Comparison of ENCODE assay signal across 9 cellular contexts in genomic region chr20:45415822-45416637, GRCh38. TPM values are rescaled to one million over a fixed set of nuclear protein-coding genes. Genes with fewer than 3 reads are reported as not detected.
DNase-seq lines count a peak whose midpoint lies in the region; ATAC-seq, FAIRE-seq and TF ChIP-seq lines count a peak whose summit lies in the region.
"Had no signal": no experiment of that assay in that cellular context is flagged by ENCODE, and none has a peak within 500 bp of the region (broad histone marks: within the 10 kb centered on the region; RNA-seq: fewer than 3 reads in every experiment).

Gene PIGT (plus strand): TSS chr20:45416141. CDS start chr20:45416157, 16 bp downstream.

- DNase-seq in BJ (ENCODE audit: low read depth) (no peak), GM19239 (ENCODE audit: insufficient read length, low spot score) (peak; percentile 78), NCI-H69 (lab: John Stamatoyannopoulos, UW) (peak; percentile 86), coronary artery (ENCODE audit: low spot score) (peak; percentile 89), left lobe of liver (ENCODE audit: low spot score) (peak; percentile 84)
- DNase-seq in activated CD4-positive, alpha-beta T cell treated with anti-CD3 and anti-CD28 coated beads, Interleukin-2, amount 10 ng/mL, durations not matched to agents 24 days and 14 days = peak; percentile 97
- peak; percentile 88 to 90 for DNase-seq in stimulated activated CD4-positive, alpha-beta T cell treated with anti-CD3 and anti-CD28 coated beads, Interleukin-2, amount 100 ng/mL, for 24 hours

- intact Hi-C loops in activated CD4-positive, alpha-beta T cell treated with anti-CD3 and anti-CD28 coated beads, Interleukin-2, amount 10 ng/mL, durations not matched to agents 24 days and 14 days (cut with micrococcal nuclease) = loop anchor here (1.0 to 2.0 kb wide), 3 partner anchors 9 to 53 kb away; partner anchors contain the start of gene SYS1

- peaks cover 29% of the 10 kb centered on the region for H3K4me1 Mint-ChIP-seq in activated CD4-positive, alpha-beta T cell treated with anti-CD3 and anti-CD28 coated beads, Interleukin-2, amount 10 ng/mL, durations not matched to agents 24 days and 14 days

- H3K4me3 ChIP-seq in BJ (ENCODE audit: low read depth, low read length) (peak within 1 kb of the TSS; percentile 93), coronary artery (peak within 1 kb of the TSS; percentile 77)

- peak within 1 kb of the TSS; percentile 80 to 83 for H3K27ac ChIP-seq in coronary artery

- FAIRE-seq in GM19239 (lab: Jason Lieb, UNC) = peak; percentile 42
- FAIRE-seq: endometrium had no signal

- H3K9me3 Mint-ChIP-seq in activated CD4-positive, alpha-beta T cell treated with anti-CD3 and anti-CD28 coated beads, Interleukin-2, amount 10 ng/mL, durations not matched to agents 24 days and 14 days = no peaks in the 10 kb centered on the region

- H3K4me3 Mint-ChIP-seq in activated CD4-positive, alpha-beta T cell treated with anti-CD3 and anti-CD28 coated beads, Interleukin-2, amount 10 ng/mL, durations not matched to agents 24 days and 14 days = peak within 1 kb of the TSS; percentile 93

- TF ChIP-seq CTCF in BJ (IDR thresholded peaks at IDR 0.05; ENCODE audit: insufficient read depth, low read depth, low read length) (no peak), coronary artery (IDR thresholded peaks at IDR 0.05) (no peak)

- POLR2A ChIA-PET in BJ (lab: Charles Lee) = interaction anchor here (1.3 kb wide), 1 partner anchor 53 kb away, joined by 4 read pairs; the partner anchor contains the start of gene SYS1

- CTCF ChIA-PET in BJ (lab: Yijun Ruan, JAX) = interaction anchor here (0.8 to 1.7 kb wide), 6 partner anchors 10 to 373 kb away, joined by 3 to 7 read pairs (median 4); partner anchors contain the start of gene SYS1

- H3K36me3 ChIP-seq in BJ (ENCODE audit: control insufficient read depth, insufficient read depth, low read length) = peaks cover 6% of the 10 kb centered on the region

- H3K36me3 Mint-ChIP-seq in activated CD4-positive, alpha-beta T cell treated with anti-CD3 and anti-CD28 coated beads, Interleukin-2, amount 10 ng/mL, durations not matched to agents 24 days and 14 days (ENCODE audit: low read depth) = peaks cover 25% of the 10 kb centered on the region

- ATAC-seq in HG03442 (IDR thresholded peaks at IDR 0.05; ENCODE audit: unreplicated experiment) (peak; percentile 49), left lobe of liver (peak; percentile 96)

- peak within 1 kb of the TSS; percentile 94 for H3K27ac Mint-ChIP-seq in activated CD4-positive, alpha-beta T cell treated with anti-CD3 and anti-CD28 coated beads, Interleukin-2, amount 10 ng/mL, durations not matched to agents 24 days and 14 days

- H3K27me3 ChIP-seq in BJ (ENCODE audit: control insufficient read depth, insufficient read depth, low read length) = no peaks in the 10 kb centered on the region

- H3K27me3 Mint-ChIP-seq in activated CD4-positive, alpha-beta T cell treated with anti-CD3 and anti-CD28 coated beads, Interleukin-2, amount 10 ng/mL, durations not matched to agents 24 days and 14 days = no peaks in the 10 kb centered on the region

RNA-seq across cellular contexts. Expression of gene PIGT, which starts in this region (rescaled TPM):
- 135 and 236 TPM in 2 replicates for polyA plus RNA-seq in BJ (2011; rRNA removed)
- 39.7 and 47.6 TPM in 2 replicates for polyA minus RNA-seq in BJ (2011; rRNA and poly(A)+ RNA removed)
- total RNA-seq in activated CD4-positive, alpha-beta T cell treated with anti-CD3 and anti-CD28 coated beads, Interleukin-2, amount 10 ng/mL, durations not matched to agents 24 days and 14 days = 84.7 and 86.6 TPM in 2 replicates
- total RNA-seq in left lobe of liver = 36.0 TPM
